Comparison of ENCODE assay signal across 26 cellular contexts in genomic region chr10:60461688-60462087, GRCh38.
A peak's percentile ranks its signal among the peaks of the same experiment; 100 is the strongest.
DNase-seq lines count a peak whose midpoint lies in the region; ATAC-seq and TF ChIP-seq lines count a peak whose summit lies in the region.
"Had no signal": no experiment of that assay in that cellular context is flagged by ENCODE, and none has a peak within 500 bp of the region (broad histone marks: within the 10 kb centered on the region; RNA-seq: fewer than 3 reads in every experiment).

No MANE protein-coding gene starts in this region.

- no peak for TF ChIP-seq CTCF in KMS-11 (conservative IDR thresholded peaks at IDR 0.05; ENCODE audit: low read depth, low read length)
- TF ChIP-seq CTCF in transverse colon (IDR thresholded peaks at IDR 0.05), result no peak

- H3K27ac Mint-ChIP-seq in dendritic cell treated with granulocyte-macrophage colony-stimulating factor and Interleukin-4, amounts not matched to agents 40 ng/mL and 50 ng/mL, for 4 days, result peak overlapping the region; percentile 1
- H3K27ac Mint-ChIP-seq in activated CD4-positive, alpha-beta T cell treated with anti-CD3 and anti-CD28 coated beads, Interleukin-2, amount 10 ng/mL, durations not matched to agents 24 days and 14 days, result no peak overlapping the region
- H3K27ac Mint-ChIP-seq: activated naive CD4-positive, alpha-beta T cell treated with anti-CD3 and anti-CD28 coated beads for 36 hours; CD8-positive, alpha-beta T cell; natural killer cell treated with Interleukin-12 subunit alpha and Interleukin-12 subunit beta and Interleukin-15 and Interleukin-18, amount 100 ng/mL, for 72 hours; stimulated activated naive CD8-positive, alpha-beta T cell treated with anti-CD3 and anti-CD28 coated beads, Interleukin-15, Interleukin-2, amounts not matched to agents 100 ng/mL and 50 ng/mL, for 24 hours had no signal

- no peak overlapping the region for H3K4me3 Mint-ChIP-seq in dendritic cell treated with granulocyte-macrophage colony-stimulating factor and Interleukin-4, amounts not matched to agents 40 ng/mL and 50 ng/mL, for 4 days
- no peak overlapping the region for H3K4me3 Mint-ChIP-seq in activated CD4-positive, alpha-beta T cell treated with anti-CD3 and anti-CD28 coated beads, Interleukin-2, amount 10 ng/mL, durations not matched to agents 24 days and 14 days
- H3K4me3 Mint-ChIP-seq: activated naive CD4-positive, alpha-beta T cell treated with anti-CD3 and anti-CD28 coated beads for 36 hours; CD8-positive, alpha-beta T cell; natural killer cell treated with Interleukin-12 subunit alpha and Interleukin-12 subunit beta and Interleukin-15 and Interleukin-18, amount 100 ng/mL, for 72 hours; stimulated activated naive CD8-positive, alpha-beta T cell treated with anti-CD3 and anti-CD28 coated beads, Interleukin-15, Interleukin-2, amounts not matched to agents 100 ng/mL and 50 ng/mL, for 24 hours had no signal

- no peaks in the 10 kb centered on the region for H3K36me3 Mint-ChIP-seq in dendritic cell treated with granulocyte-macrophage colony-stimulating factor and Interleukin-4, amounts not matched to agents 40 ng/mL and 50 ng/mL, for 4 days (ENCODE audit: low read depth)
- peaks cover 2% of the 10 kb centered on the region for H3K36me3 Mint-ChIP-seq in activated CD4-positive, alpha-beta T cell treated with anti-CD3 and anti-CD28 coated beads, Interleukin-2, amount 10 ng/mL, durations not matched to agents 24 days and 14 days (ENCODE audit: low read depth)
- H3K36me3 Mint-ChIP-seq: CD8-positive, alpha-beta T cell; natural killer cell treated with Interleukin-12 subunit alpha and Interleukin-12 subunit beta and Interleukin-15 and Interleukin-18, amount 100 ng/mL, for 72 hours had no signal

- in situ Hi-C loops in transverse colon (cut with MboI; ENCODE audit: low pct_ligation_motif_present in 1 of 4, low pct_unique_long_range_greater_than_20kb in 1 of 4, low sequenced_read_pairs in 3 of 4), result loop anchor here in 1 of 4 donors (25.0 kb wide), 1 partner anchor 301 kb away; no protein-coding TSS in a partner anchor

- peak; percentile 55 for ATAC-seq in sciatic nerve
- ATAC-seq: CD8-positive, alpha-beta T cell; esophagus mucosa; K562; natural killer cell treated with Interleukin-12 subunit alpha and Interleukin-12 subunit beta and Interleukin-15 and Interleukin-18, amount 100 ng/mL, for 72 hours had no signal

- intact Hi-C loops in dendritic cell treated with granulocyte-macrophage colony-stimulating factor and Interleukin-4, amounts not matched to agents 40 ng/mL and 50 ng/mL, for 4 days (cut with micrococcal nuclease), result no loop called here
- intact Hi-C loops in sciatic nerve (cut with DNase I), result loop anchor here (5.0 kb wide), 1 partner anchor 1066 kb away; no protein-coding TSS in a partner anchor
- intact Hi-C loops in transverse colon (cut with DNase I; ENCODE audit: low total_unique reads), result no loop called here
- intact Hi-C loops in activated CD4-positive, alpha-beta T cell treated with anti-CD3 and anti-CD28 coated beads, Interleukin-2, amount 10 ng/mL, durations not matched to agents 24 days and 14 days (cut with micrococcal nuclease), result no loop called here

- H2AFZ ChIP-seq in KMS-11 (ENCODE audit: low read depth), result no peak overlapping the region
- H2AFZ ChIP-seq: GM23248, hepatocyte had no signal

- no peak for TF ChIP-seq EP300 in transverse colon (IDR thresholded peaks at IDR 0.05; ENCODE audit: low read depth)

- DNase-seq in NOMO-1 treated with dmso at 0.1 percent for 144 hours (lab: John Stamatoyannopoulos, UW; ENCODE audit: unreplicated experiment) (peak; percentile 7), sciatic nerve (ENCODE audit: low spot score) (no peak), NCI-H1417 (lab: John Stamatoyannopoulos, UW) (no peak), transverse colon (no peak)
- no peak for DNase-seq in activated CD4-positive, alpha-beta T cell treated with anti-CD3 and anti-CD28 coated beads, Interleukin-2, amount 10 ng/mL, durations not matched to agents 24 days and 14 days
- DNase-seq: activated CD4-positive, alpha-beta T cell treated with anti-CD3 and anti-CD28 coated beads for 4 hours; activated naive CD4-positive, alpha-beta T cell treated with anti-CD3 and anti-CD28 coated beads for 36 hours; CD8-positive, alpha-beta T cell; foreskin melanocyte; GM23248; midbrain; NCI-H187; NCI-H2171 treated with DMSO at 0.1 percent for 48 hours; NCI-H526; posterior cingulate gyrus; SHP77; sigmoid colon; T-helper 1 cell had no signal

- H3K4me1 ChIP-seq in KMS-11 (ENCODE audit: low read depth, poor library complexity, severe bottlenecking) (peaks cover 98% of the 10 kb centered on the region), transverse colon (no peaks in the 10 kb centered on the region)
- H3K4me1 ChIP-seq: breast epithelium had no signal

- no peak overlapping the region for H3K4me3 ChIP-seq in KMS-11 (IDR thresholded peaks at IDR 0.05; ENCODE audit: insufficient read depth, low read depth, low read length)
- no peak overlapping the region for H3K4me3 ChIP-seq in transverse colon
- H3K4me3 ChIP-seq: breast epithelium, GM23248, hepatocyte, K562, sigmoid colon had no signal

- no peak for TF ChIP-seq POLR2A in transverse colon (IDR thresholded peaks at IDR 0.05)

- H3K27ac ChIP-seq in KMS-11 (no peak overlapping the region; the same call in 1 of the 2 replicates), transverse colon (no peak overlapping the region)
- H3K27ac ChIP-seq: breast epithelium, GM23248, hepatocyte, sigmoid colon had no signal

- peaks cover 6% of the 10 kb centered on the region for H3K4me1 Mint-ChIP-seq in dendritic cell treated with granulocyte-macrophage colony-stimulating factor and Interleukin-4, amounts not matched to agents 40 ng/mL and 50 ng/mL, for 4 days (ENCODE audit: low read depth)
- H3K4me1 Mint-ChIP-seq in activated CD4-positive, alpha-beta T cell treated with anti-CD3 and anti-CD28 coated beads, Interleukin-2, amount 10 ng/mL, durations not matched to agents 24 days and 14 days, result peaks cover 4% of the 10 kb centered on the region

- peaks cover 100% of the 10 kb centered on the region for H3K79me2 ChIP-seq in KMS-11 (ENCODE audit: insufficient read depth, low read depth)
- H3K79me2 ChIP-seq: hepatocyte had no signal

- no peak overlapping the region for H3K9ac ChIP-seq in KMS-11
- H3K9ac ChIP-seq: GM23248 had no signal

- no peaks in the 10 kb centered on the region for H3K9me3 ChIP-seq in transverse colon
- H3K9me3 ChIP-seq: breast epithelium, sigmoid colon had no signal

- H3K36me3 ChIP-seq in KMS-11 (ENCODE audit: insufficient read depth), result no peaks in the 10 kb centered on the region
- H3K36me3 ChIP-seq in transverse colon, result no peaks in the 10 kb centered on the region
- H3K36me3 ChIP-seq: breast epithelium, sigmoid colon had no signal

- no peaks in the 10 kb centered on the region for H3K9me3 Mint-ChIP-seq in dendritic cell treated with granulocyte-macrophage colony-stimulating factor and Interleukin-4, amounts not matched to agents 40 ng/mL and 50 ng/mL, for 4 days
- no peaks in the 10 kb centered on the region for H3K9me3 Mint-ChIP-seq in activated CD4-positive, alpha-beta T cell treated with anti-CD3 and anti-CD28 coated beads, Interleukin-2, amount 10 ng/mL, durations not matched to agents 24 days and 14 days
- H3K9me3 Mint-ChIP-seq: activated naive CD4-positive, alpha-beta T cell treated with anti-CD3 and anti-CD28 coated beads for 36 hours; CD8-positive, alpha-beta T cell; natural killer cell treated with Interleukin-12 subunit alpha and Interleukin-12 subunit beta and Interleukin-15 and Interleukin-18, amount 100 ng/mL, for 72 hours had no signal

- H3K27me3 ChIP-seq in KMS-11 (ENCODE audit: insufficient read depth, low read depth) (no peaks in the 10 kb centered on the region), transverse colon (no peaks in the 10 kb centered on the region)
- H3K27me3 ChIP-seq: breast epithelium, hepatocyte, sigmoid colon had no signal

- 87 to 89% methylated on average over 7 of the region's 7 CpGs for WGBS in transverse colon (ENCODE audit: low coverage in 1 of 2), 2 donors

- H3K27me3 Mint-ChIP-seq in dendritic cell treated with granulocyte-macrophage colony-stimulating factor and Interleukin-4, amounts not matched to agents 40 ng/mL and 50 ng/mL, for 4 days, result peaks cover 1% of the 10 kb centered on the region
- no peaks in the 10 kb centered on the region for H3K27me3 Mint-ChIP-seq in activated CD4-positive, alpha-beta T cell treated with anti-CD3 and anti-CD28 coated beads, Interleukin-2, amount 10 ng/mL, durations not matched to agents 24 days and 14 days
- H3K27me3 Mint-ChIP-seq: stimulated activated naive CD8-positive, alpha-beta T cell treated with anti-CD3 and anti-CD28 coated beads, Interleukin-15, Interleukin-2, amounts not matched to agents 100 ng/mL and 50 ng/mL, for 24 hours had no signal

- peak overlapping the region; percentile 13; the same call in 1 of the 2 replicates for H3K4me2 ChIP-seq in KMS-11
- H3K4me2 ChIP-seq: hepatocyte had no signal

- peaks cover 31% of the 10 kb centered on the region for H4K20me1 ChIP-seq in KMS-11 (ENCODE audit: insufficient read depth)
